22 cellular contexts compared by ENCODE assay signal in genomic region chr16:3791701-3792100, GRCh38.
"Had no signal": no experiment of that assay in that cellular context is flagged by ENCODE, and none has a peak within 500 bp of the region (broad histone marks: within the 10 kb centered on the region; RNA-seq: fewer than 3 reads in every experiment).

No MANE protein-coding gene starts in this region.

- H3K4me3 ChIP-seq: SJSA1 had no signal

- H3K9me3 ChIP-seq: SJSA1 had no signal

- H3K27ac ChIP-seq: SJSA1 had no signal

- ATAC-seq: activated CD8-positive, alpha-beta T cell treated with anti-CD3 and anti-CD28 coated beads, Interleukin-2, amount 10 ng/mL, durations not matched to agents 7 days and 5 days; PC-3; SK-N-SH treated with all-trans-retinoic acid at 6 μM for 48 hours had no signal

- DNase-seq: activated CD4-positive, alpha-beta T cell treated with anti-CD3 and anti-CD28 coated beads for 48 hours; activated CD4-positive, alpha-beta T cell treated with anti-CD3 and anti-CD28 coated beads, Interleukin-2, amount 50 U/mL, for 4 hours; activated CD4-positive, CD25-positive, alpha-beta regulatory T cell treated with anti-CD3 and anti-CD28 coated beads, Interleukin-2, amount 50 U/mL, for 72 hours; activated CD8-positive, alpha-beta memory T cell treated with anti-CD3 and anti-CD28 coated beads, Interleukin-2, amount 50 U/mL, for 48 hours; activated CD8-positive, alpha-beta T cell treated with anti-CD3 and anti-CD28 coated beads, Interleukin-2, amount 10 ng/mL, durations not matched to agents 7 days and 5 days; activated effector memory CD4-positive, alpha-beta T cell treated with anti-CD3 and anti-CD28 coated beads, Interleukin-2, amount 50 U/mL, for 16 hours; activated naive CD4-positive, alpha-beta T cell treated with Interleukin-2 at 50 U/mL for 16 hours; activated T-cell treated with anti-CD3 and anti-CD28 coated beads, Interleukin-2, amount 50 U/mL, for 1 hour; Karpas-422; MM.1S; NCI-H1105 treated with DMSO at 0.1 percent for 48 hours; NCI-H1436 treated with DMSO at 0.1 percent for 48 hours; NCI-H187 treated with DMSO at 0.1 percent for 48 hours; NCI-H2081 treated with DMSO at 0.1 percent for 48 hours; NCI-H446; NCI-H524; PC-3; SHP77; SW 1271 had no signal

- H3K27me3 ChIP-seq: SJSA1 had no signal

- H3K27me3 Mint-ChIP-seq: activated naive CD8-positive, alpha-beta T cell had no signal

- H3K4me3 Mint-ChIP-seq: activated CD8-positive, alpha-beta T cell treated with anti-CD3 and anti-CD28 coated beads, Interleukin-2, amount 10 ng/mL, durations not matched to agents 7 days and 5 days had no signal

- H3K27ac Mint-ChIP-seq: activated CD8-positive, alpha-beta T cell treated with anti-CD3 and anti-CD28 coated beads, Interleukin-2, amount 10 ng/mL, durations not matched to agents 7 days and 5 days; activated naive CD8-positive, alpha-beta T cell had no signal

- H3K4me1 ChIP-seq: SJSA1 had no signal
